ENCODE assay signal across 20 cellular contexts in genomic region chr22:24001314-24001713, GRCh38. TPM values are rescaled to one million over a fixed set of nuclear protein-coding genes. Genes with fewer than 3 reads are reported as not detected.
A peak's percentile ranks its signal among the peaks of the same experiment; 100 is the strongest.
DNase-seq lines count a peak whose midpoint lies in the region; FAIRE-seq and TF ChIP-seq lines count a peak whose summit lies in the region.
"Had no signal": no experiment of that assay in that cellular context is flagged by ENCODE, and none has a peak within 500 bp of the region (broad histone marks: within the 10 kb centered on the region; RNA-seq: fewer than 3 reads in every experiment).

No MANE protein-coding gene starts in this region.

- intact Hi-C loops in dendritic cell treated with granulocyte-macrophage colony-stimulating factor and Interleukin-4, amounts not matched to agents 40 ng/mL and 50 ng/mL, for 4 days (cut with micrococcal nuclease), result no loop called here

- H3K27me3 ChIP-seq in HUES48 (ENCODE audit: control insufficient read depth, insufficient read depth, low read length), result no peaks in the 10 kb centered on the region

- H3K4me1 ChIP-seq in HUES48 (ENCODE audit: control insufficient read depth, insufficient read depth, low read length), result peaks cover 6% of the 10 kb centered on the region; the same call in 1 of the 2 replicates

- no peaks in the 10 kb centered on the region for H3K36me3 Mint-ChIP-seq in dendritic cell treated with granulocyte-macrophage colony-stimulating factor and Interleukin-4, amounts not matched to agents 40 ng/mL and 50 ng/mL, for 4 days (ENCODE audit: low read depth)
- H3K36me3 Mint-ChIP-seq in neural crest cell (ENCODE audit: low read depth), result no peaks in the 10 kb centered on the region
- H3K36me3 Mint-ChIP-seq: CD4-positive, alpha-beta memory T cell had no signal

- no peaks in the 10 kb centered on the region for H3K9me3 Mint-ChIP-seq in dendritic cell treated with granulocyte-macrophage colony-stimulating factor and Interleukin-4, amounts not matched to agents 40 ng/mL and 50 ng/mL, for 4 days
- H3K9me3 Mint-ChIP-seq in neural crest cell, result peaks cover under 1% of the 10 kb centered on the region
- H3K9me3 Mint-ChIP-seq: CD4-positive, alpha-beta memory T cell had no signal

- DNase-seq in ELF-1 (ENCODE audit: low read depth, low spot score) (peak; percentile 37), neural crest cell (ENCODE audit: low read depth, low spot score) (no peak), HTR-8/SVneo (ENCODE audit: insufficient read length, low spot score) (no peak), DMS153 treated with DMSO at 0.1 percent for 48 hours (lab: John Stamatoyannopoulos, UW; ENCODE audit: unreplicated experiment) (no peak)
- DNase-seq in activated effector memory CD4-positive, alpha-beta T cell treated with anti-CD3 and anti-CD28 coated beads, Interleukin-2, amount 50 U/mL, for 16 hours, result no peak
- no peak for DNase-seq in activated CD4-positive, CD25-positive, alpha-beta regulatory T cell (lab: John Stamatoyannopoulos, UW)
- DNase-seq: CD4-positive, alpha-beta memory T cell; KG1; NCI-H1048; NCI-H146; NCI-H2227 treated with DMSO at 0.1 percent for 48 hours; NCI-H526; OCI-M1 had no signal

- no peak for FAIRE-seq in HTR-8/SVneo (lab: Jason Lieb, UNC)

- no peak overlapping the region for H3K4me3 Mint-ChIP-seq in dendritic cell treated with granulocyte-macrophage colony-stimulating factor and Interleukin-4, amounts not matched to agents 40 ng/mL and 50 ng/mL, for 4 days
- no peak overlapping the region for H3K4me3 Mint-ChIP-seq in neural crest cell
- H3K4me3 Mint-ChIP-seq: B cell; CD4-positive, alpha-beta memory T cell had no signal

- H3K27ac ChIP-seq in HUES48 (ENCODE audit: low read depth, low read length), result peak overlapping the region; percentile 83
- H3K27ac ChIP-seq: SK-N-MC had no signal

- no peaks in the 10 kb centered on the region for H3K9me3 ChIP-seq in HUES48 (ENCODE audit: control insufficient read depth, insufficient read depth, low read length)

- peaks cover 60% of the 10 kb centered on the region for H3K4me1 Mint-ChIP-seq in dendritic cell treated with granulocyte-macrophage colony-stimulating factor and Interleukin-4, amounts not matched to agents 40 ng/mL and 50 ng/mL, for 4 days (ENCODE audit: low read depth)
- peaks cover 14% of the 10 kb centered on the region for H3K4me1 Mint-ChIP-seq in neural crest cell

- H3K27me3 Mint-ChIP-seq in dendritic cell treated with granulocyte-macrophage colony-stimulating factor and Interleukin-4, amounts not matched to agents 40 ng/mL and 50 ng/mL, for 4 days, result peaks cover 11% of the 10 kb centered on the region
- peaks cover 2% of the 10 kb centered on the region for H3K27me3 Mint-ChIP-seq in neural crest cell (ENCODE audit: low read depth)

- H3K9ac ChIP-seq in HUES48 (ENCODE audit: low read depth, low read length), result no peak overlapping the region

- no peak overlapping the region for H3K4me3 ChIP-seq in HUES48 (ENCODE audit: low read depth, low read length)
- H3K4me3 ChIP-seq: SK-N-MC had no signal

- H3K36me3 ChIP-seq in HUES48 (ENCODE audit: control insufficient read depth, insufficient read depth, low read length), result no peaks in the 10 kb centered on the region

- TF ChIP-seq CTCF in neural crest cell (conservative IDR thresholded peaks at IDR 0.05), result no peak

- peak overlapping the region; percentile 16 for H3K27ac Mint-ChIP-seq in dendritic cell treated with granulocyte-macrophage colony-stimulating factor and Interleukin-4, amounts not matched to agents 40 ng/mL and 50 ng/mL, for 4 days
- H3K27ac Mint-ChIP-seq in neural crest cell (ENCODE audit: unreplicated experiment), result peak overlapping the region; percentile 89
- H3K27ac Mint-ChIP-seq: B cell; CD4-positive, alpha-beta memory T cell had no signal

RNA-seq across cellular contexts. Expression of gene GSTT4, which starts 3.9 kb away (rescaled TPM):
- not detected in 2 replicates for total RNA-seq in neural crest cell
- total RNA-seq: B cell; CD4-positive, alpha-beta memory T cell; Daoy; HT1080; M059J had no signal

RNA-seq across cellular contexts. Expression of gene CABIN1, which starts 9.8 kb away (rescaled TPM):
- total RNA-seq in neural crest cell, result 80.8 and 81.8 TPM in 2 replicates

RNA-seq across cellular contexts. Expression of gene GSTT2, which starts 21.4 kb away (rescaled TPM):
- not detected in 2 replicates for total RNA-seq in neural crest cell
- total RNA-seq: B cell; CD4-positive, alpha-beta memory T cell; Daoy had no signal

RNA-seq across cellular contexts. Expression of gene DDT, which starts 27.1 kb away (rescaled TPM):
- 72.3 and 74.0 TPM in 2 replicates for total RNA-seq in neural crest cell

RNA-seq across cellular contexts. Expression of gene DDTL, which starts 34.6 kb away (rescaled TPM):
- total RNA-seq in neural crest cell, result not detected in 2 replicates
